In genomic region chr19:5991244-5991838, GRCh38 we compare ENCODE assay signal across 22 cellular contexts.
"Had no signal": no experiment of that assay in that cellular context is flagged by ENCODE, and none has a peak within 500 bp of the region (broad histone marks: within the 10 kb centered on the region; RNA-seq: fewer than 3 reads in every experiment).

No MANE protein-coding gene starts in this region.

- H3K4me3 ChIP-seq: gastrocnemius medialis, mucosa of descending colon, ovary, right atrium auricular region, smooth muscle cell, tibial nerve, upper lobe of right lung, vagina had no signal

- H3K9me3 Mint-ChIP-seq: dendritic cell treated with granulocyte-macrophage colony-stimulating factor and Interleukin-4, amounts not matched to agents 40 ng/mL and 50 ng/mL, for 4 days; effector memory CD8-positive, alpha-beta T cell; naive thymus-derived CD8-positive, alpha-beta T cell; stimulated activated effector memory CD8-positive, alpha-beta T cell treated with anti-CD3 and anti-CD28 coated beads, Interleukin-12 subunit alpha, Interleukin-12 subunit beta, amount 100 ng/mL, for 72 hours; stimulated activated naive CD8-positive, alpha-beta T cell treated with anti-CD3 and anti-CD28 coated beads, Interleukin-15, Interleukin-2, amounts not matched to agents 100 ng/mL and 50 ng/mL, for 24 hours had no signal

- ATAC-seq: effector memory CD8-positive, alpha-beta T cell; gastrocnemius medialis; left lobe of liver; mucosa of descending colon; stimulated activated effector memory CD8-positive, alpha-beta T cell treated with anti-CD3 and anti-CD28 coated beads, Interleukin-12 subunit alpha, Interleukin-12 subunit beta, amount 100 ng/mL, for 72 hours; upper lobe of right lung had no signal

- H3K4me2 ChIP-seq: smooth muscle cell had no signal

- H3K36me3 ChIP-seq: gastrocnemius medialis, ovary, upper lobe of right lung, vagina had no signal

- H3K27ac Mint-ChIP-seq: effector memory CD8-positive, alpha-beta T cell; stimulated activated effector memory CD8-positive, alpha-beta T cell treated with anti-CD3 and anti-CD28 coated beads, Interleukin-12 subunit alpha, Interleukin-12 subunit beta, amount 100 ng/mL, for 72 hours had no signal

- H3K27ac ChIP-seq: epithelial cell of prostate, gastrocnemius medialis, ovary, right atrium auricular region, testis, tibial nerve, upper lobe of right lung, vagina had no signal

- H3K9me3 ChIP-seq: esophagus muscularis mucosa, gastrocnemius medialis, mucosa of descending colon, ovary, right atrium auricular region, testis, tibial nerve, upper lobe of right lung, vagina had no signal

- H3K4me3 Mint-ChIP-seq: effector memory CD8-positive, alpha-beta T cell; stimulated activated effector memory CD8-positive, alpha-beta T cell treated with anti-CD3 and anti-CD28 coated beads, Interleukin-12 subunit alpha, Interleukin-12 subunit beta, amount 100 ng/mL, for 72 hours had no signal

- DNase-seq: effector memory CD8-positive, alpha-beta T cell; gastrocnemius medialis; glutamatergic neuron; islet precursor cell; mammary epithelial cell; mucosa of descending colon; ovary; stimulated activated CD4-positive, alpha-beta T cell treated with anti-CD3 and anti-CD28 coated beads, Interleukin-4, amount 100 ng/mL, for 1 hour; stimulated activated CD8-positive, alpha-beta memory T cell treated with anti-CD3 and anti-CD28 coated beads, Interleukin-4, amount 100 ng/mL, for 48 hours; testis; upper lobe of right lung had no signal

- H3K27me3 ChIP-seq: ovary, right atrium auricular region, testis, tibial nerve, upper lobe of right lung, vagina had no signal

- H3K27me3 Mint-ChIP-seq: dendritic cell treated with granulocyte-macrophage colony-stimulating factor and Interleukin-4, amounts not matched to agents 40 ng/mL and 50 ng/mL, for 4 days; stimulated activated naive CD8-positive, alpha-beta T cell treated with anti-CD3 and anti-CD28 coated beads, Interleukin-15, Interleukin-2, amounts not matched to agents 100 ng/mL and 50 ng/mL, for 24 hours had no signal

- H3K36me3 Mint-ChIP-seq: stimulated activated effector memory CD8-positive, alpha-beta T cell treated with anti-CD3 and anti-CD28 coated beads, Interleukin-12 subunit alpha, Interleukin-12 subunit beta, amount 100 ng/mL, for 72 hours had no signal
